Comparison of ENCODE assay signal across 8 cellular contexts in genomic region chr1:45569962-45570581, GRCh38. TPM values are rescaled to one million over a fixed set of nuclear protein-coding genes. Genes with fewer than 3 reads are reported as not detected.
A peak's percentile ranks its signal among the peaks of the same experiment; 100 is the strongest.
DNase-seq lines count a peak whose midpoint lies in the region; ATAC-seq and TF ChIP-seq lines count a peak whose summit lies in the region.

No MANE protein-coding gene starts in this region.

- no peaks in the 10 kb centered on the region for H3K9me3 ChIP-seq in Panc1 (ENCODE audit: control insufficient read depth, insufficient read depth, low read depth, low read length)
- H3K9me3 ChIP-seq in neuronal stem cell (replicated peaks in 1 of 2; ENCODE audit: control insufficient read depth in 2 of 2, insufficient read depth in 1 of 2, low read depth in 1 of 2, low read length in 2 of 2) = no peaks in the 10 kb centered on the region

- H2BK15ac ChIP-seq in neuronal stem cell (ENCODE audit: low read length) = no peak overlapping the region

- no peak overlapping the region for H2BK120ac ChIP-seq in neuronal stem cell (ENCODE audit: low read depth, low read length)

- in situ Hi-C loops in Panc1 (cut with HindIII; ENCODE audit: low pct_unique_long_range_greater_than_20kb, low sequenced_read_pairs) = no loop called here

- no peak overlapping the region for H3K23ac ChIP-seq in neuronal stem cell (ENCODE audit: low read depth, low read length, poor library complexity)

- H3K4me3 ChIP-seq in Panc1 (ENCODE audit: low read depth in 2 of 2, low read length in 2 of 2) (no peak overlapping the region), neuronal stem cell (ENCODE audit: low read length in 2 of 2) (no peak overlapping the region)

- peak; percentile 13 for DNase-seq in NK-92 treated with Interleukin-12 subunit alpha and Interleukin-12 subunit beta, amount 100 ng/mL, for 24 hours (lab: John Stamatoyannopoulos, UW)
- DNase-seq in NK-92 (lab: John Stamatoyannopoulos, UW; ENCODE audit: unreplicated experiment) (no peak), Panc1 (ENCODE audit: low read depth, low spot score) (peak; percentile 81), fibroblast of peridontal ligament (ENCODE audit: extremely low read depth) (peak; percentile 88), neuronal stem cell (ENCODE audit: low spot score) (peak; percentile 75), stromal cell of bone marrow (ENCODE audit: low read depth) (peak; percentile 54)
- peak; percentile 79 to 82 for DNase-seq in activated T-cell treated with anti-CD3 and anti-CD28 coated beads, Interleukin-2, amount 50 U/mL, for 48 hours

- no peak overlapping the region for H4K91ac ChIP-seq in neuronal stem cell (ENCODE audit: low read depth, low read length, poor library complexity)

- no peak overlapping the region for H3K14ac ChIP-seq in neuronal stem cell (ENCODE audit: low read length)

- H3K36me3 ChIP-seq in Panc1 (ENCODE audit: control insufficient read depth, insufficient read depth, low read length) = peaks cover 15% of the 10 kb centered on the region
- peaks cover 40 to 60% of the 10 kb centered on the region in 2 donors for H3K36me3 ChIP-seq in neuronal stem cell (replicated peaks in 1 of 2; ENCODE audit: control insufficient read depth in 2 of 2, insufficient read depth in 2 of 2, low read length in 2 of 2)

- intact Hi-C loops in Panc1 (cut with micrococcal nuclease; ENCODE audit: unreplicated experiment) = loop anchor here (1.0 kb wide), 1 partner anchor 58 kb away; no protein-coding TSS in a partner anchor

- peak; percentile 85 for TF ChIP-seq RAD21 in Ishikawa (IDR thresholded peaks at IDR 0.05; ENCODE audit: low read depth)

- no peak overlapping the region for H3K4me2 ChIP-seq in neuronal stem cell (ENCODE audit: insufficient read depth, low read length, poor library complexity, severe bottlenecking)

- H3K27me3 ChIP-seq in Panc1 (ENCODE audit: control insufficient read depth, insufficient read depth, low read length) = no peaks in the 10 kb centered on the region
- H3K27me3 ChIP-seq in neuronal stem cell (ENCODE audit: control insufficient read depth in 3 of 3, insufficient read depth in 3 of 3, low read depth in 1 of 3, low read length in 3 of 3) = no peaks in the 10 kb centered on the region

- H3K27ac ChIP-seq in Panc1 (ENCODE audit: low read length) (no peak overlapping the region), neuronal stem cell (replicated peaks; ENCODE audit: low read length) (no peak overlapping the region)

- WGBS in neuronal stem cell (ENCODE audit: extremely low coverage in 2 of 2, insufficient read length in 2 of 2, insufficient replicate concordance in 1 of 2), 2 donors = no CpG with 5 or more reads among the region's 8 CpGs

- H3K9ac ChIP-seq in neuronal stem cell (ENCODE audit: low read depth, low read length, poor library complexity) = no peak overlapping the region

- no peak overlapping the region for H2BK5ac ChIP-seq in neuronal stem cell (ENCODE audit: low read length)

- no peak overlapping the region for H2AK5ac ChIP-seq in neuronal stem cell (ENCODE audit: low read depth, low read length)

- POLR2A ChIA-PET in Panc1 (lab: Charles Lee) = no interaction called here

- no peak overlapping the region for H3K4ac ChIP-seq in neuronal stem cell (ENCODE audit: low read length)

- no peak overlapping the region for H2BK12ac ChIP-seq in neuronal stem cell (ENCODE audit: low read length)

- no peak for TF ChIP-seq EP300 in Ishikawa (IDR thresholded peaks at IDR 0.05; ENCODE audit: borderline replicate concordance)

- BruUV-seq in Panc1 (replicated peaks; lab: Mats Ljungman, UMichigan) = no TSS peak

- H3K4me1 ChIP-seq in Panc1 (ENCODE audit: control insufficient read depth, insufficient read depth, low read length) = no peaks in the 10 kb centered on the region
- H3K4me1 ChIP-seq in neuronal stem cell (ENCODE audit: control insufficient read depth in 2 of 2, insufficient read depth in 1 of 2, low read depth in 1 of 2, low read length in 2 of 2) = peaks cover 0 to 2% of the 10 kb centered on the region in 2 donors

- ATAC-seq in Panc1 = peak; percentile 92

- TF ChIP-seq CTCF in Panc1 (IDR thresholded peaks at IDR 0.05) = peak; percentile 97

- H3K18ac ChIP-seq in neuronal stem cell (ENCODE audit: low read length) = no peak overlapping the region

- H4K8ac ChIP-seq in neuronal stem cell (ENCODE audit: low read depth, low read length) = no peak overlapping the region

- H2AFZ ChIP-seq in neuronal stem cell (ENCODE audit: low read length) = no peak overlapping the region

- no peaks in the 10 kb centered on the region for H3K79me1 ChIP-seq in neuronal stem cell (ENCODE audit: low read depth, low read length)

- CTCF ChIA-PET in Panc1 (lab: Charles Lee) = interaction anchor here (1.0 to 1.5 kb wide), 3 partner anchors 8 to 57 kb away, joined by 3 to 8 read pairs (median 5); partner anchors contain the start of gene AKR1A1

TF ChIP-seq in Ishikawa, 13 proteins besides CTCF, POLR2A, EP300 and RAD21:
- TF ChIP-seq, protein P1, sequence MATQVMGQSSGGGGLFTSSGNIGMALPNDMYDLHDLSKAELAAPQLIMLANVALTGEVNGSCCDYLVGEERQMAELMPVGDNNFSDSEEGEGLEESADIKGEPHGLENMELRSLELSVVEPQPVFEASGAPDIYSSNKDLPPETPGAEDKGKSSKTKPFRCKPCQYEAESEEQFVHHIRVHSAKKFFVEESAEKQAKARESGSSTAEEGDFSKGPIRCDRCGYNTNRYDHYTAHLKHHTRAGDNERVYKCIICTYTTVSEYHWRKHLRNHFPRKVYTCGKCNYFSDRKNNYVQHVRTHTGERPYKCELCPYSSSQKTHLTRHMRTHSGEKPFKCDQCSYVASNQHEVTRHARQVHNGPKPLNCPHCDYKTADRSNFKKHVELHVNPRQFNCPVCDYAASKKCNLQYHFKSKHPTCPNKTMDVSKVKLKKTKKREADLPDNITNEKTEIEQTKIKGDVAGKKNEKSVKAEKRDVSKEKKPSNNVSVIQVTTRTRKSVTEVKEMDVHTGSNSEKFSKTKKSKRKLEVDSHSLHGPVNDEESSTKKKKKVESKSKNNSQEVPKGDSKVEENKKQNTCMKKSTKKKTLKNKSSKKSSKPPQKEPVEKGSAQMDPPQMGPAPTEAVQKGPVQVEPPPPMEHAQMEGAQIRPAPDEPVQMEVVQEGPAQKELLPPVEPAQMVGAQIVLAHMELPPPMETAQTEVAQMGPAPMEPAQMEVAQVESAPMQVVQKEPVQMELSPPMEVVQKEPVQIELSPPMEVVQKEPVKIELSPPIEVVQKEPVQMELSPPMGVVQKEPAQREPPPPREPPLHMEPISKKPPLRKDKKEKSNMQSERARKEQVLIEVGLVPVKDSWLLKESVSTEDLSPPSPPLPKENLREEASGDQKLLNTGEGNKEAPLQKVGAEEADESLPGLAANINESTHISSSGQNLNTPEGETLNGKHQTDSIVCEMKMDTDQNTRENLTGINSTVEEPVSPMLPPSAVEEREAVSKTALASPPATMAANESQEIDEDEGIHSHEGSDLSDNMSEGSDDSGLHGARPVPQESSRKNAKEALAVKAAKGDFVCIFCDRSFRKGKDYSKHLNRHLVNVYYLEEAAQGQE (IDR thresholded peaks at IDR 0.05; ENCODE audit: low read depth) = no peak
- no peak for TF ChIP-seq YY1 (IDR thresholded peaks at IDR 0.05; ENCODE audit: low read depth)
- TF ChIP-seq CREB1 (IDR thresholded peaks at IDR 0.05; ENCODE audit: low read depth) = no peak
- TF ChIP-seq NFIC (IDR thresholded peaks at IDR 0.05) = no peak
- TF ChIP-seq, protein P2, sequence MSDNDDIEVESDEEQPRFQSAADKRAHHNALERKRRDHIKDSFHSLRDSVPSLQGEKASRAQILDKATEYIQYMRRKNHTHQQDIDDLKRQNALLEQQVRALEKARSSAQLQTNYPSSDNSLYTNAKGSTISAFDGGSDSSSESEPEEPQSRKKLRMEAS (IDR thresholded peaks at IDR 0.05) = 0 out of 2 replicates have a peak, but pooled peaks have one; percentile 13

RNA-seq across cellular contexts. Expression of gene NASP, which starts 13.8 kb away (rescaled TPM):
- total RNA-seq in Panc1 (2021; ENCODE audit: unreplicated experiment) = 193 TPM
- polyA plus RNA-seq in Panc1 (2012; ENCODE audit: insufficient read length) = 147 TPM
- polyA plus RNA-seq in neuronal stem cell (2013, experiment 1 of 2) = 328 TPM
- 336 TPM for polyA plus RNA-seq in neuronal stem cell (2013, experiment 2 of 2)

RNA-seq across cellular contexts. Expression of gene AKR1A1, which starts 19.4 kb away (rescaled TPM):
- total RNA-seq in Panc1 (2021; ENCODE audit: unreplicated experiment) = 142 TPM
- 132 TPM for polyA plus RNA-seq in Panc1 (2012; ENCODE audit: insufficient read length)
- polyA plus RNA-seq in neuronal stem cell (2013, experiment 1 of 2) = 208 TPM
- polyA plus RNA-seq in neuronal stem cell (2013, experiment 2 of 2) = 213 TPM

RNA-seq across cellular contexts. Expression of gene PRDX1, which starts 48.4 kb away (rescaled TPM):
- 719 TPM for total RNA-seq in Panc1 (2021; ENCODE audit: unreplicated experiment)
- 654 TPM for polyA plus RNA-seq in Panc1 (2012; ENCODE audit: insufficient read length)
- polyA plus RNA-seq in neuronal stem cell (2013, experiment 1 of 2) = 459 TPM
- 467 TPM for polyA plus RNA-seq in neuronal stem cell (2013, experiment 2 of 2)

RNA-seq across cellular contexts. Expression of gene CCDC17, which starts 53.8 kb away (rescaled TPM):
- 2.2 TPM for total RNA-seq in Panc1 (2021; ENCODE audit: unreplicated experiment)
- 1.1 TPM for polyA plus RNA-seq in Panc1 (2012; ENCODE audit: insufficient read length)
- polyA plus RNA-seq in neuronal stem cell (2013, experiment 1 of 2) = 0.26 TPM
- 0.25 TPM for polyA plus RNA-seq in neuronal stem cell (2013, experiment 2 of 2)
